Comparison of ENCODE assay signal across 10 cellular contexts in genomic region chr18:70195014-70195614, GRCh38. TPM values are rescaled to one million over a fixed set of nuclear protein-coding genes. Genes with fewer than 3 reads are reported as not detected.
A peak's percentile ranks its signal among the peaks of the same experiment; 100 is the strongest.
DNase-seq lines count a peak whose midpoint lies in the region; ATAC-seq and TF ChIP-seq lines count a peak whose summit lies in the region.
"Had no signal": no experiment of that assay in that cellular context is flagged by ENCODE, and none has a peak within 500 bp of the region (broad histone marks: within the 10 kb centered on the region; RNA-seq: fewer than 3 reads in every experiment).

No MANE protein-coding gene starts in this region.

- peak overlapping the region; percentile 48 for H3K4me3 ChIP-seq in GM12865 (ENCODE audit: low read depth, low read length)
- no peak overlapping the region for H3K4me3 ChIP-seq in transverse colon
- H3K4me3 ChIP-seq: esophagus squamous epithelium had no signal

- H3K9me3 Mint-ChIP-seq in naive thymus-derived CD8-positive, alpha-beta T cell = no peaks in the 10 kb centered on the region
- H3K9me3 Mint-ChIP-seq: CD8-positive, alpha-beta memory T cell had no signal

- TF ChIP-seq POLR2A in transverse colon (IDR thresholded peaks at IDR 0.05) = no peak

- intact Hi-C loops in transverse colon (cut with DNase I; ENCODE audit: low total_unique reads) = loop anchor here (5.0 kb wide), 1 partner anchor 237 kb away; no protein-coding TSS in a partner anchor

- H3K4me1 Mint-ChIP-seq in T-helper 17 cell = peaks cover 13% of the 10 kb centered on the region
- peaks cover 0 to 3% (median 0%) of the 10 kb centered on the region in 4 donors for H3K4me1 Mint-ChIP-seq in naive thymus-derived CD8-positive, alpha-beta T cell

- H3K27ac Mint-ChIP-seq in T-helper 17 cell = no peak overlapping the region
- H3K27ac Mint-ChIP-seq in naive thymus-derived CD8-positive, alpha-beta T cell = no peak overlapping the region

- TF ChIP-seq EP300 in transverse colon (IDR thresholded peaks at IDR 0.05; ENCODE audit: low read depth) = no peak

- peak; percentile 36 for ATAC-seq in GM19395 (IDR thresholded peaks at IDR 0.05; ENCODE audit: unreplicated experiment)
- peak; percentile 33 for ATAC-seq in HG02973 (IDR thresholded peaks at IDR 0.05; ENCODE audit: unreplicated experiment)
- peak; percentile 40 for ATAC-seq in T-helper 17 cell
- ATAC-seq in naive thymus-derived CD8-positive, alpha-beta T cell = no peak

- in situ Hi-C loops in transverse colon (cut with MboI; ENCODE audit: low pct_ligation_motif_present in 1 of 4, low pct_unique_long_range_greater_than_20kb in 1 of 4, low sequenced_read_pairs in 3 of 4) = loop anchor here (5.0 kb wide), 3 partner anchors 237 to 252 kb away; no protein-coding TSS in a partner anchor

- H3K4me3 Mint-ChIP-seq in T-helper 17 cell = peak overlapping the region; percentile 33
- no peak overlapping the region for H3K4me3 Mint-ChIP-seq in naive thymus-derived CD8-positive, alpha-beta T cell
- H3K4me3 Mint-ChIP-seq: CD8-positive, alpha-beta memory T cell had no signal

- H3K9me3 ChIP-seq in T-helper 17 cell (ENCODE audit: control insufficient read depth, low read length, poor library complexity, severe bottlenecking) = no peaks in the 10 kb centered on the region
- H3K9me3 ChIP-seq in transverse colon = no peaks in the 10 kb centered on the region
- H3K9me3 ChIP-seq: esophagus squamous epithelium had no signal

- H3K27ac ChIP-seq in transverse colon = no peak overlapping the region
- H3K27ac ChIP-seq: esophagus squamous epithelium had no signal

- H3K36me3 ChIP-seq in transverse colon = peaks cover 0 to 29% (median 8%) of the 10 kb centered on the region in 4 donors

- H3K27me3 Mint-ChIP-seq in T-helper 17 cell = no peaks in the 10 kb centered on the region
- H3K27me3 Mint-ChIP-seq in naive thymus-derived CD8-positive, alpha-beta T cell = no peaks in the 10 kb centered on the region
- H3K27me3 Mint-ChIP-seq: CD8-positive, alpha-beta memory T cell had no signal

- WGBS in transverse colon (ENCODE audit: low coverage in 1 of 2), 2 donors = 60 to 62% methylated on average over 3 of the region's 3 CpGs

- DNase-seq in GM12865 (ENCODE audit: low read depth) (peak; percentile 70), T-helper 17 cell (no peak), NCI-H1417 treated with DMSO at 0.1 percent for 48 hours (lab: John Stamatoyannopoulos, UW) (no peak), cortex of kidney (lab: John Stamatoyannopoulos, UW) (no peak), transverse colon (no peak)
- DNase-seq in naive thymus-derived CD8-positive, alpha-beta T cell = no peak
- DNase-seq: CD8-positive, alpha-beta memory T cell; esophagus squamous epithelium had no signal

- H3K36me3 Mint-ChIP-seq in T-helper 17 cell (ENCODE audit: low read depth) = peaks cover 7% of the 10 kb centered on the region
- peaks cover 9 to 94% (median 33%) of the 10 kb centered on the region in 3 donors for H3K36me3 Mint-ChIP-seq in naive thymus-derived CD8-positive, alpha-beta T cell

- H3K4me1 ChIP-seq in transverse colon = no peaks in the 10 kb centered on the region
- H3K4me1 ChIP-seq: esophagus squamous epithelium had no signal

- H3K27me3 ChIP-seq in transverse colon = no peaks in the 10 kb centered on the region
- H3K27me3 ChIP-seq: esophagus squamous epithelium had no signal

- no peak for TF ChIP-seq CTCF in GM12865 (IDR thresholded peaks at IDR 0.05; ENCODE audit: insufficient read depth, low read depth, low read length, missing control alignments)
- no peak for TF ChIP-seq CTCF in transverse colon (IDR thresholded peaks at IDR 0.05)

- POLR2A ChIA-PET in naive thymus-derived CD8-positive, alpha-beta T cell (lab: Charles Lee) = no interaction called here

RNA-seq across cellular contexts. Expression of gene RTTN, which starts 10.4 kb away (rescaled TPM):
- 10 to 100 TPM; 23.9 to 26.7 TPM for total RNA-seq in T-helper 17 cell
- 10 to 100 TPM in 3 of 4 donors, 1 to 10 TPM in 1; 9.7 to 18.7 (median 13.1) TPM for total RNA-seq in transverse colon
- 10 to 100 TPM; 25.4 to 26.6 TPM for total RNA-seq in naive thymus-derived CD8-positive, alpha-beta T cell
- 1 to 10 TPM; 2.6 to 4.8 (median 3.2) TPM for polyA plus RNA-seq in naive thymus-derived CD8-positive, alpha-beta T cell

Comparison
In these comparisons a context has a peak if more than half of its experiments do, and no peak if none do; other contexts are left out.
1. ATAC-seq: peak in GM19395 (single experiment), HG02973 (single experiment) and T-helper 17 cell (single experiment); none in naive thymus-derived CD8-positive, alpha-beta T cell (0 of 2).